8 cellular contexts compared by ENCODE assay signal in the genomic region with DNA sequence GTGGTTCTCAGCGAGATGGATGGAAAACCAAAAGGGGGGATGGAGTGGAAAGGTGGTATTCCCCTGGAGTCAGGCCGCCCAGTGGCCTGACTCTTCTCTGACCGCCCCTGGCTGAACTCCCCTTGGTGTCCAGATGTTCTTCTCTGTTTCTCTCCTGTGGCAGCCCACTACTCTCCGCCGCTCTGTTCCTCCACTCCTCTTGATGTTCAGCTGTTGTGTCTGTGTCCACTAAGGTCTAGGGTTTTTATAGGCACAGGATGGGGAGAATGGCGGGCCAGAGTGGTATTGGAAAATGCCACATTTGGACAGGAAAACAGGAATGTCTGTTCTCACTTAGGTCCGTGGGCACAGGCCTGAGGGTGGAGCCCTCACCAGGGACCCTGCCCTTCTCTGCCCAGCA.
"Had no signal": no experiment of that assay in that cellular context is flagged by ENCODE, and none has a peak within 500 bp of the region (broad histone marks: within the 10 kb centered on the region; RNA-seq: fewer than 3 reads in every experiment).

No MANE protein-coding gene starts in this region.

- FAIRE-seq: H54, HepG2 had no signal

- H3K27ac Mint-ChIP-seq: H9, IgD-negative memory B cell had no signal

- H3K4me3 Mint-ChIP-seq: H9, IgD-negative memory B cell had no signal

- H3K9me3 Mint-ChIP-seq: H9 had no signal

- DNase-seq: GOT3, H9, HCEC 1CT, KBM-7 had no signal

- H3K27ac ChIP-seq: KMS-11 had no signal

- H3K36me3 Mint-ChIP-seq: IgD-negative memory B cell had no signal

- H3K27me3 Mint-ChIP-seq: IgD-negative memory B cell had no signal

- H3K4me2 ChIP-seq: KMS-11 had no signal

- ATAC-seq: HepG2 had no signal

- H3K4me1 Mint-ChIP-seq: H9, IgD-negative memory B cell had no signal

- H3K9ac ChIP-seq: KMS-11 had no signal
